8 cellular contexts compared by ENCODE assay signal in genomic region chr10:72297281-72297967, GRCh38. TPM values are rescaled to one million over a fixed set of nuclear protein-coding genes. Genes with fewer than 3 reads are reported as not detected.
A peak's percentile ranks its signal among the peaks of the same experiment; 100 is the strongest.
DNase-seq lines count a peak whose midpoint lies in the region; ATAC-seq lines count a peak whose summit lies in the region.

No MANE protein-coding gene starts in this region.

- H3K9me3 Mint-ChIP-seq in activated naive CD8-positive, alpha-beta T cell (ENCODE audit: low read depth) = no peaks in the 10 kb centered on the region

- H3K4me3 Mint-ChIP-seq in activated naive CD8-positive, alpha-beta T cell = peak overlapping the region; percentile 89

- intact Hi-C loops in left cardiac atrium (cut with DNase I) = no loop called here

- DNase-seq in NCI-H146 (lab: John Stamatoyannopoulos, UW) (peak; percentile 30), NCI-H146 treated with DMSO at 0.1 percent for 48 hours (lab: John Stamatoyannopoulos, UW; ENCODE audit: unreplicated experiment) (no peak), SKM-1 (lab: John Stamatoyannopoulos, UW; ENCODE audit: unreplicated experiment) (peak; percentile 46), left cardiac atrium (peak; percentile 95), renal cortical epithelial cell (ENCODE audit: low read depth) (peak; percentile 90), NCI-H82 (lab: John Stamatoyannopoulos, UW) (no peak)

- no peaks in the 10 kb centered on the region for H3K27me3 Mint-ChIP-seq in activated naive CD8-positive, alpha-beta T cell

- no peaks in the 10 kb centered on the region for H3K36me3 Mint-ChIP-seq in activated naive CD8-positive, alpha-beta T cell

- peaks cover 60% of the 10 kb centered on the region for H3K4me1 Mint-ChIP-seq in activated naive CD8-positive, alpha-beta T cell (ENCODE audit: low read depth)

- peak overlapping the region; percentile 100 for H3K27ac Mint-ChIP-seq in activated naive CD8-positive, alpha-beta T cell

- ATAC-seq in HG03175 (IDR thresholded peaks at IDR 0.05; ENCODE audit: unreplicated experiment) = peak; percentile 65
- ATAC-seq in left cardiac atrium = peak; percentile 79 to 87

RNA-seq across cellular contexts. Expression of gene DDIT4, which starts 23.7 kb away (rescaled TPM):
- 100 to 1,000 TPM in 1 of 2 donors, 10 to 100 TPM in 1; 88.8 to 112 TPM for total RNA-seq in left cardiac atrium
- 246 and 704 TPM in 2 replicates for total RNA-seq in renal cortical epithelial cell

RNA-seq across cellular contexts. Expression of gene DNAJB12, which starts 57.3 kb away (rescaled TPM):
- total RNA-seq in left cardiac atrium (10 to 100 TPM; 25.8 to 33.4 TPM), renal cortical epithelial cell (24.8 and 33.8 TPM in 2 replicates)

Comparison
In these comparisons a context has a peak if more than half of its experiments do, and no peak if none do; other contexts are left out.
1. DNase-seq: peak in NCI-H146 (single experiment), SKM-1 (single experiment), left cardiac atrium (single experiment) and renal cortical epithelial cell (single experiment); none in NCI-H146 treated with DMSO at 0.1 percent for 48 hours (single experiment) and NCI-H82 (single experiment).